11 cellular contexts compared by ENCODE assay signal in genomic region chr5:14415516-14416074, GRCh38.
DNase-seq lines count a peak whose midpoint lies in the region; ATAC-seq, FAIRE-seq and TF ChIP-seq lines count a peak whose summit lies in the region.
"Had no signal": no experiment of that assay in that cellular context is flagged by ENCODE, and none has a peak within 500 bp of the region (broad histone marks: within the 10 kb centered on the region; RNA-seq: fewer than 3 reads in every experiment).

No MANE protein-coding gene starts in this region.

- peaks cover 82% of the 10 kb centered on the region for H3K4me1 ChIP-seq in ACC112 (ENCODE audit: control insufficient read depth, insufficient read depth, low read length, unreplicated experiment)
- no peaks in the 10 kb centered on the region for H3K4me1 ChIP-seq in endothelial cell of umbilical vein (ENCODE audit: control insufficient read depth, extremely low read depth, insufficient read depth, low read length)
- peaks cover 53% of the 10 kb centered on the region for H3K4me1 ChIP-seq in BE2C
- no peaks in the 10 kb centered on the region for H3K4me1 ChIP-seq in mucosa of descending colon (ENCODE audit: low read depth)

- peaks cover 55% of the 10 kb centered on the region for H3K36me3 ChIP-seq in ACC112 (ENCODE audit: insufficient read depth, low read length)
- H3K36me3 ChIP-seq in endothelial cell of umbilical vein (ENCODE audit: control insufficient read depth in 2 of 2, extremely low read depth in 1 of 2, insufficient read depth in 2 of 2, low read length in 2 of 2): peaks cover 16 to 33% of the 10 kb centered on the region in 2 experiments
- H3K36me3 ChIP-seq in BE2C: peaks cover 29% of the 10 kb centered on the region
- no peaks in the 10 kb centered on the region for H3K36me3 ChIP-seq in mucosa of descending colon (ENCODE audit: low read depth)

- no peak for TF ChIP-seq POLR2A in endothelial cell of umbilical vein (IDR thresholded peaks at IDR 0.05; ENCODE audit: low read depth, low read length)

- H3K4me1 Mint-ChIP-seq in T-helper 2 cell treated with Interferon-gamma antibody and Interleukin-4, amounts not matched to agents 5 μg/mL and 100 μg/mL, for 36 hours (ENCODE audit: low read depth): peaks cover 51% of the 10 kb centered on the region

- no peaks in the 10 kb centered on the region for H3K27me3 Mint-ChIP-seq in T-helper 2 cell treated with Interferon-gamma antibody and Interleukin-4, amounts not matched to agents 5 μg/mL and 100 μg/mL, for 36 hours (ENCODE audit: low read depth)

- no peaks in the 10 kb centered on the region for H3K9me3 Mint-ChIP-seq in T-helper 2 cell treated with Interferon-gamma antibody and Interleukin-4, amounts not matched to agents 5 μg/mL and 100 μg/mL, for 36 hours

- POLR2A ChIA-PET in endothelial cell of umbilical vein (lab: Charles Lee): no interaction called here

- H2AFZ ChIP-seq in ACC112 (ENCODE audit: low read length, unreplicated experiment) (no peak overlapping the region), endothelial cell of umbilical vein (ENCODE audit: low read depth, low read length) (no peak overlapping the region)

- H3K9me3 ChIP-seq in endothelial cell of umbilical vein (replicated peaks; ENCODE audit: control insufficient read depth, insufficient read depth, low read length) (no peaks in the 10 kb centered on the region), BE2C (no peaks in the 10 kb centered on the region), mucosa of descending colon (no peaks in the 10 kb centered on the region)
- H3K9me3 ChIP-seq: gastroesophageal sphincter had no signal

- ATAC-seq in GM19455 (IDR thresholded peaks at IDR 0.05; ENCODE audit: unreplicated experiment) (peak; percentile 21), mucosa of descending colon (no peak), HG02642 (IDR thresholded peaks at IDR 0.05; ENCODE audit: poor library complexity, unreplicated experiment) (no peak)
- ATAC-seq: gastroesophageal sphincter had no signal

- H3K9ac ChIP-seq in endothelial cell of umbilical vein (replicated peaks; ENCODE audit: extremely low read depth, insufficient read depth, low read length): no peak overlapping the region

- BruUV-seq in endothelial cell of umbilical vein (replicated peaks; lab: Mats Ljungman, UMichigan): no TSS peak

- no peaks in the 10 kb centered on the region for H3K9me1 ChIP-seq in endothelial cell of umbilical vein (replicated peaks; ENCODE audit: control insufficient read depth, extremely low read depth, insufficient read depth, low read length)

- FAIRE-seq in endothelial cell of umbilical vein (lab: Jason Lieb, UNC): peak; percentile 15

- DNase-seq in T-helper 2 cell treated with Interferon-gamma antibody and Interleukin-4, amounts not matched to agents 5 μg/mL and 100 μg/mL, for 36 hours (ENCODE audit: low spot score): peak; percentile 30
- DNase-seq in endothelial cell of umbilical vein (ENCODE audit: low read depth, low spot score) (no peak), T-helper 9 cell (no peak), BE2C (no peak), mucosa of descending colon (no peak)
- DNase-seq: NCI-H2227 treated with DMSO at 0.1 percent for 48 hours, Right ventricle myocardium superior had no signal

- intact Hi-C loops in endothelial cell of umbilical vein (cut with micrococcal nuclease) (no loop called here), mucosa of descending colon (cut with DNase I, micrococcal nuclease) (loop anchor here in 1 of 2 donors (10.0 kb wide), 1 partner anchor 59 kb away; no protein-coding TSS in a partner anchor)

- H3K79me2 ChIP-seq in ACC112 (ENCODE audit: control insufficient read depth, insufficient read depth, low read length, unreplicated experiment): peaks cover 61% of the 10 kb centered on the region
- H3K79me2 ChIP-seq in endothelial cell of umbilical vein (ENCODE audit: control insufficient read depth, insufficient read depth, low read length): peaks cover 13% of the 10 kb centered on the region

- peaks cover 3% of the 10 kb centered on the region for H3K36me3 Mint-ChIP-seq in T-helper 2 cell treated with Interferon-gamma antibody and Interleukin-4, amounts not matched to agents 5 μg/mL and 100 μg/mL, for 36 hours (ENCODE audit: low read depth)

- no peak overlapping the region for H3K4me2 ChIP-seq in endothelial cell of umbilical vein (ENCODE audit: insufficient read depth, low read length)

- peak overlapping the region; percentile 97 for H3K27ac Mint-ChIP-seq in T-helper 2 cell treated with Interferon-gamma antibody and Interleukin-4, amounts not matched to agents 5 μg/mL and 100 μg/mL, for 36 hours

- CTCF ChIA-PET in endothelial cell of umbilical vein (lab: Charles Lee): interaction anchor here (1.5 kb wide), 1 partner anchor 233 kb away, joined by 6 read pairs; no protein-coding TSS in a partner anchor

- H3K4me3 ChIP-seq in ACC112 (ENCODE audit: low read depth, low read length): no peak overlapping the region
- no peak overlapping the region for H3K4me3 ChIP-seq in endothelial cell of umbilical vein (replicated peaks in 1 of 3; ENCODE audit: insufficient read depth in 1 of 3, low read depth in 1 of 3, low read length in 3 of 3)
- no peak overlapping the region for H3K4me3 ChIP-seq in BE2C (ENCODE audit: low read depth, low read length)
- H3K4me3 ChIP-seq in mucosa of descending colon: no peak overlapping the region
- H3K4me3 ChIP-seq: gastroesophageal sphincter had no signal

- TF ChIP-seq CTCF in endothelial cell of umbilical vein (IDR thresholded peaks at IDR 0.05; ENCODE audit: extremely low read depth in 1 of 2, insufficient read depth in 1 of 2, low read depth in 1 of 2, low read length in 2 of 2): no peak
- TF ChIP-seq CTCF in BE2C (IDR thresholded peaks at IDR 0.05; ENCODE audit: low read depth, low read length): no peak
- no peak for TF ChIP-seq CTCF in mucosa of descending colon (IDR thresholded peaks at IDR 0.05)

- no peaks in the 10 kb centered on the region for H4K20me1 ChIP-seq in endothelial cell of umbilical vein (replicated peaks; ENCODE audit: control insufficient read depth, extremely low read depth, insufficient read depth, low read length)

- H3K27me3 ChIP-seq in ACC112 (ENCODE audit: insufficient read depth, low read length) (no peaks in the 10 kb centered on the region), endothelial cell of umbilical vein (ENCODE audit: control insufficient read depth in 2 of 2, insufficient read depth in 2 of 2, low read length in 2 of 2) (no peaks in the 10 kb centered on the region), BE2C (no peaks in the 10 kb centered on the region)
- H3K27me3 ChIP-seq: gastroesophageal sphincter had no signal

- H3K4me3 Mint-ChIP-seq in T-helper 2 cell treated with Interferon-gamma antibody and Interleukin-4, amounts not matched to agents 5 μg/mL and 100 μg/mL, for 36 hours: peak overlapping the region; percentile 73

- dilution Hi-C loops in endothelial cell of umbilical vein (cut with MboI; ENCODE audit: extremely low pct_ligation_motif_present, low sequenced_read_pairs): no loop called here

- H3K27ac ChIP-seq in ACC112 (ENCODE audit: low read depth, low read length) (peak overlapping the region; percentile 99), endothelial cell of umbilical vein (ENCODE audit: insufficient read depth, low read depth, low read length) (no peak overlapping the region)
- H3K27ac ChIP-seq: gastroesophageal sphincter had no signal

TF ChIP-seq in endothelial cell of umbilical vein, 7 proteins besides CTCF, POLR2A, EP300 and RAD21:
- TF ChIP-seq GATA2 (IDR thresholded peaks at IDR 0.05; ENCODE audit: insufficient read depth, insufficient read length, low read depth, low read length) (no peak), FOS (IDR thresholded peaks at IDR 0.05; ENCODE audit: borderline replicate concordance, insufficient read depth, low read length) (no peak), MYC (IDR thresholded peaks at IDR 0.05; ENCODE audit: low read depth, low read length) (no peak), EZH2 (IDR thresholded peaks at IDR 0.05; ENCODE audit: borderline replicate concordance, low read depth, low read length, severe bottlenecking) (no peak), MAX (IDR thresholded peaks at IDR 0.05; ENCODE audit: insufficient read depth, insufficient read length) (no peak), POLR2AphosphoS5 (IDR thresholded peaks at IDR 0.05; ENCODE audit: insufficient read depth, low read depth, low read length) (no peak), JUN (IDR thresholded peaks at IDR 0.05; ENCODE audit: borderline replicate concordance, insufficient read depth, insufficient read length, low read depth) (no peak)
